Comparison of ENCODE assay signal across 16 cellular contexts in genomic region chr2:86033751-86034680, GRCh38.
DNase-seq lines count a peak whose midpoint lies in the region; ATAC-seq and TF ChIP-seq lines count a peak whose summit lies in the region.
"Had no signal": no experiment of that assay in that cellular context is flagged by ENCODE, and none has a peak within 500 bp of the region (broad histone marks: within the 10 kb centered on the region; RNA-seq: fewer than 3 reads in every experiment).

No MANE protein-coding gene starts in this region.

- peak overlapping the region in 1 of 2 experiments; percentile 5 for H3K18ac ChIP-seq in mesenchymal stem cell (ENCODE audit: low read depth in 1 of 2, low read length in 2 of 2)

- H2BK120ac ChIP-seq in mesenchymal stem cell (ENCODE audit: low read depth, low read length): no peak overlapping the region

- H2BK15ac ChIP-seq in mesenchymal stem cell (ENCODE audit: low read depth, poor library complexity, severe bottlenecking): no peak overlapping the region

- H4K8ac ChIP-seq in mesenchymal stem cell (ENCODE audit: low read length): peak overlapping the region; percentile 15

- peaks cover 12% of the 10 kb centered on the region for H3K79me1 ChIP-seq in mesenchymal stem cell (replicated peaks; ENCODE audit: low read length, poor library complexity, severe bottlenecking)

- H3K9me3 Mint-ChIP-seq in activated CD8-positive, alpha-beta T cell treated with anti-CD3 and anti-CD28 coated beads, Interleukin-2, amount 10 ng/mL, durations not matched to agents 7 days and 5 days (ENCODE audit: insufficient read depth): no peaks in the 10 kb centered on the region
- no peaks in the 10 kb centered on the region for H3K9me3 Mint-ChIP-seq in endothelial cell (ENCODE audit: unreplicated experiment)

- peaks cover 65% of the 10 kb centered on the region for H3K4me1 Mint-ChIP-seq in activated CD8-positive, alpha-beta T cell treated with anti-CD3 and anti-CD28 coated beads, Interleukin-2, amount 10 ng/mL, durations not matched to agents 7 days and 5 days (ENCODE audit: low read depth)
- H3K4me1 Mint-ChIP-seq in endothelial cell (ENCODE audit: unreplicated experiment): peaks cover 49% of the 10 kb centered on the region

- H2BK12ac ChIP-seq in mesenchymal stem cell (ENCODE audit: low read length in 2 of 2): no peak overlapping the region

- CTCF ChIA-PET in activated CD8-positive, alpha-beta T cell treated with anti-CD3 and anti-CD28 coated beads, Interleukin-2, amount 10 ng/mL, durations not matched to agents 7 days and 5 days (lab: Charles Lee): interaction anchor here (2.6 to 12.9 kb wide), 5 partner anchors 9 to 206 kb away, joined by 11 to 161 read pairs (median 88); partner anchors contain the start of gene ST3GAL5

- TF ChIP-seq CTCF in cardiac muscle cell (IDR thresholded peaks at IDR 0.05; ENCODE audit: low read depth, low read length): no peak
- no peak for TF ChIP-seq CTCF in right atrium auricular region (IDR thresholded peaks at IDR 0.05)
- TF ChIP-seq CTCF in upper lobe of left lung (IDR thresholded peaks at IDR 0.05): no peak
- TF ChIP-seq CTCF in endothelial cell (IDR thresholded peaks at IDR 0.05; ENCODE audit: unreplicated experiment): no peak

- H3K9me3 ChIP-seq in cardiac muscle cell (ENCODE audit: low read depth) (no peaks in the 10 kb centered on the region), right atrium auricular region (no peaks in the 10 kb centered on the region), mesenchymal stem cell (ENCODE audit: control insufficient read depth, low read length) (no peaks in the 10 kb centered on the region), upper lobe of left lung (no peaks in the 10 kb centered on the region)
- H3K9me3 ChIP-seq: MG63 had no signal

- ATAC-seq in activated CD8-positive, alpha-beta T cell treated with anti-CD3 and anti-CD28 coated beads, Interleukin-2, amount 10 ng/mL, durations not matched to agents 7 days and 5 days: no peak
- no peak for ATAC-seq in upper lobe of left lung (ENCODE audit: low FRiP score in 2 of 2)
- ATAC-seq: GM12878 had no signal

- POLR2A ChIA-PET in activated CD8-positive, alpha-beta T cell treated with anti-CD3 and anti-CD28 coated beads, Interleukin-2, amount 10 ng/mL, durations not matched to agents 7 days and 5 days (lab: Charles Lee): interaction anchor here (4.0 kb wide), 1 partner anchor 145 kb away, joined by 33 read pairs; the partner anchor contains the start of gene ST3GAL5

- peaks cover 17% of the 10 kb centered on the region for H3K4me1 ChIP-seq in cardiac muscle cell (ENCODE audit: low read depth)
- peaks cover 0 to 51% of the 10 kb centered on the region in 2 donors for H3K4me1 ChIP-seq in right atrium auricular region
- H3K4me1 ChIP-seq in mesenchymal stem cell (ENCODE audit: control insufficient read depth, insufficient read depth, low read depth, low read length): peaks cover 32% of the 10 kb centered on the region
- peaks cover 39 to 54% (median 52%) of the 10 kb centered on the region in 4 donors for H3K4me1 ChIP-seq in upper lobe of left lung

- H3K27ac Mint-ChIP-seq in activated CD8-positive, alpha-beta T cell treated with anti-CD3 and anti-CD28 coated beads, Interleukin-2, amount 10 ng/mL, durations not matched to agents 7 days and 5 days: peak overlapping the region; percentile 95
- H3K27ac Mint-ChIP-seq in endothelial cell (ENCODE audit: unreplicated experiment): no peak overlapping the region

- peak overlapping the region; percentile 25 for H2AK5ac ChIP-seq in mesenchymal stem cell (ENCODE audit: low read length, severe bottlenecking)

- H3K27ac ChIP-seq in cardiac muscle cell (peak overlapping the region; percentile 45), right atrium auricular region (no peak overlapping the region), mesenchymal stem cell (ENCODE audit: low read length, poor library complexity, severe bottlenecking) (no peak overlapping the region), upper lobe of left lung (peak overlapping the region in 3 of 4 donors; percentile 90 to 96 (median 96))

- no peak for TF ChIP-seq POLR2A in upper lobe of left lung (IDR thresholded peaks at IDR 0.05)

- DNase-seq in cardiac muscle cell (ENCODE audit: low read depth in 1 of 2, low spot score in 1 of 2): peak in 1 of 2 donors; percentile 63
- DNase-seq in right atrium auricular region (ENCODE audit: low spot score): no peak
- DNase-seq in activated CD8-positive, alpha-beta T cell treated with anti-CD3 and anti-CD28 coated beads, Interleukin-2, amount 10 ng/mL, durations not matched to agents 7 days and 5 days: no peak
- no peak for DNase-seq in mesenchymal stem cell
- no peak for DNase-seq in upper lobe of left lung
- no peak for DNase-seq in stimulated activated CD4-positive, alpha-beta T cell treated with anti-CD3 and anti-CD28 coated beads, Interleukin-4, amount 100 ng/mL, for 24 hours
- DNase-seq in endothelial cell (ENCODE audit: low spot score): no peak
- no peak for DNase-seq in NCI-H2196 (lab: John Stamatoyannopoulos, UW; ENCODE audit: unreplicated experiment)
- DNase-seq: AML-193; EL; MG63; NCI-H2107; NK-92 treated with Interleukin-12 subunit alpha and Interleukin-12 subunit beta, amount 100 ng/mL, for 24 hours; nucleus accumbens; SIG-M5 had no signal

- H3K23ac ChIP-seq in mesenchymal stem cell (ENCODE audit: low read length in 2 of 2): no peak overlapping the region

- no peak overlapping the region for H3K4me2 ChIP-seq in mesenchymal stem cell (ENCODE audit: low read length, poor library complexity, severe bottlenecking)

- peaks cover 53% of the 10 kb centered on the region for H3K36me3 ChIP-seq in cardiac muscle cell
- peaks cover 52% of the 10 kb centered on the region for H3K36me3 ChIP-seq in right atrium auricular region
- H3K36me3 ChIP-seq in mesenchymal stem cell (ENCODE audit: control insufficient read depth in 1 of 2, insufficient read depth in 2 of 2, low read depth in 1 of 2, low read length in 2 of 2): peaks cover 59 to 71% of the 10 kb centered on the region in 2 experiments
- peaks cover 8 to 61% (median 38%) of the 10 kb centered on the region in 4 donors for H3K36me3 ChIP-seq in upper lobe of left lung

- peak overlapping the region; percentile 18 for H3K4me3 Mint-ChIP-seq in activated CD8-positive, alpha-beta T cell treated with anti-CD3 and anti-CD28 coated beads, Interleukin-2, amount 10 ng/mL, durations not matched to agents 7 days and 5 days
- no peak overlapping the region for H3K4me3 Mint-ChIP-seq in endothelial cell (ENCODE audit: unreplicated experiment)

- H2BK5ac ChIP-seq in mesenchymal stem cell (ENCODE audit: low read depth, low read length, poor library complexity, severe bottlenecking): no peak overlapping the region

- WGBS in mesenchymal stem cell: 97% methylated on average over 20 of the region's 20 CpGs
- 92 to 93% methylated on average over 18 to 20 of the region's 20 CpGs for WGBS in upper lobe of left lung, 2 donors

- H3K14ac ChIP-seq in mesenchymal stem cell (ENCODE audit: low read length in 2 of 2): no peak overlapping the region

- H3K27me3 ChIP-seq in cardiac muscle cell (no peaks in the 10 kb centered on the region), right atrium auricular region (no peaks in the 10 kb centered on the region), mesenchymal stem cell (ENCODE audit: control insufficient read depth in 1 of 2, insufficient read depth in 1 of 2, low read length in 2 of 2) (no peaks in the 10 kb centered on the region), upper lobe of left lung (no peaks in the 10 kb centered on the region)
- H3K27me3 ChIP-seq: MG63 had no signal

- peak overlapping the region in 1 of 2 experiments; percentile 56 for H3K4ac ChIP-seq in mesenchymal stem cell (ENCODE audit: low read depth in 1 of 2, low read length in 2 of 2)

- no peak overlapping the region for H3K9ac ChIP-seq in mesenchymal stem cell (ENCODE audit: low read length)

- H2AFZ ChIP-seq in mesenchymal stem cell (ENCODE audit: low read depth, low read length): no peak overlapping the region

- no peak overlapping the region for H3K4me3 ChIP-seq in cardiac muscle cell
- no peak overlapping the region for H3K4me3 ChIP-seq in right atrium auricular region
- H3K4me3 ChIP-seq in mesenchymal stem cell (ENCODE audit: insufficient read depth in 1 of 2, low read depth in 1 of 2, low read length in 2 of 2): no peak overlapping the region
- no peak overlapping the region for H3K4me3 ChIP-seq in upper lobe of left lung
- H3K4me3 ChIP-seq: GM12878, MG63 had no signal

- H3K36me3 Mint-ChIP-seq in activated CD8-positive, alpha-beta T cell treated with anti-CD3 and anti-CD28 coated beads, Interleukin-2, amount 10 ng/mL, durations not matched to agents 7 days and 5 days (ENCODE audit: low read depth): peaks cover 79% of the 10 kb centered on the region
- peaks cover 52% of the 10 kb centered on the region for H3K36me3 Mint-ChIP-seq in endothelial cell (ENCODE audit: low read depth, unreplicated experiment)

- no peak for TF ChIP-seq EP300 in upper lobe of left lung (IDR thresholded peaks at IDR 0.05)

- H4K91ac ChIP-seq in mesenchymal stem cell (ENCODE audit: low read length): no peak overlapping the region

- no peaks in the 10 kb centered on the region for H3K27me3 Mint-ChIP-seq in activated CD8-positive, alpha-beta T cell treated with anti-CD3 and anti-CD28 coated beads, Interleukin-2, amount 10 ng/mL, durations not matched to agents 7 days and 5 days (ENCODE audit: low read depth)
- H3K27me3 Mint-ChIP-seq in endothelial cell (ENCODE audit: unreplicated experiment): peaks cover 7% of the 10 kb centered on the region

Comparison
In these comparisons a context has a peak if more than half of its experiments do, and no peak if none do; other contexts are left out.
1. H3K27ac ChIP-seq: peak in cardiac muscle cell (single experiment) and upper lobe of left lung (3 of 4); none in right atrium auricular region (0 of 2) and mesenchymal stem cell (single experiment).